19 cellular contexts compared by ENCODE assay signal in genomic region chr10:84539244-84539643, GRCh38.
DNase-seq lines count a peak whose midpoint lies in the region; ATAC-seq and TF ChIP-seq lines count a peak whose summit lies in the region.
"Had no signal": no experiment of that assay in that cellular context is flagged by ENCODE, and none has a peak within 500 bp of the region (broad histone marks: within the 10 kb centered on the region; RNA-seq: fewer than 3 reads in every experiment).

No MANE protein-coding gene starts in this region.

- ATAC-seq in GM21619 (IDR thresholded peaks at IDR 0.05; ENCODE audit: unreplicated experiment), result no peak
- ATAC-seq in HG03159 (IDR thresholded peaks at IDR 0.05; ENCODE audit: unreplicated experiment), result no peak
- ATAC-seq: left lung; mucosa of descending colon; stimulated activated naive CD8-positive, alpha-beta T cell treated with anti-CD3 and anti-CD28 coated beads, Interleukin-15, Interleukin-2, amounts not matched to agents 100 U/mL and 50 U/mL, for 24 hours had no signal

- peak overlapping the region; percentile 78 for H3K27ac ChIP-seq in AG04450 (ENCODE audit: low read depth, low read length)
- H3K27ac ChIP-seq: left lung, transverse colon had no signal

- H3K4me3 Mint-ChIP-seq in HFFc6, result peak overlapping the region; percentile 82
- no peak overlapping the region for H3K4me3 Mint-ChIP-seq in activated CD4-positive, alpha-beta memory T cell treated with anti-CD3 and anti-CD28 coated beads for 36 hours
- H3K4me3 Mint-ChIP-seq: CD8-positive, alpha-beta memory T cell; H9 had no signal

- CTCF ChIA-PET in AG04450 (lab: Charles Lee), result interaction anchor here (0.7 to 8.3 kb wide), 16 partner anchors 9 to 1838 kb away, joined by 3 to 427 read pairs (median 8); no protein-coding TSS in a partner anchor
- CTCF ChIA-PET in activated CD4-positive, alpha-beta memory T cell treated with anti-CD3 and anti-CD28 coated beads for 36 hours (lab: Charles Lee), result interaction anchor here (0.9 to 12.3 kb wide), 13 partner anchors 9 to 329 kb away, joined by 3 to 336 read pairs (median 6); no protein-coding TSS in a partner anchor

- peaks cover 6% of the 10 kb centered on the region for H3K27me3 Mint-ChIP-seq in HFFc6 (ENCODE audit: insufficient read depth)
- peaks cover 16% of the 10 kb centered on the region for H3K27me3 Mint-ChIP-seq in activated CD4-positive, alpha-beta memory T cell treated with anti-CD3 and anti-CD28 coated beads for 36 hours

- DNase-seq in AG04450 (ENCODE audit: low read depth, low spot score), result no peak
- DNase-seq in HFFc6, result peak; percentile 60
- DNase-seq in amniotic stem cell (lab: John Stamatoyannopoulos, UW), result peak; percentile 29
- DNase-seq in foreskin melanocyte, result peak; percentile 23
- no peak for DNase-seq in NCI-H1436 treated with DMSO at 0.1 percent for 48 hours (lab: John Stamatoyannopoulos, UW)
- no peak for DNase-seq in activated CD4-positive, alpha-beta memory T cell treated with anti-CD3 and anti-CD28 coated beads for 36 hours
- DNase-seq: activated CD4-positive, alpha-beta T cell treated with anti-CD3 and anti-CD28 coated beads for 48 hours; activated CD8-positive, alpha-beta memory T cell treated with anti-CD3 and anti-CD28 coated beads, Interleukin-2, amount 50 U/mL, for 48 hours; activated naive CD4-positive, alpha-beta T cell; aorta; CD8-positive, alpha-beta memory T cell; cortex of kidney; H9; left lung; mucosa of descending colon; stimulated activated naive CD8-positive, alpha-beta T cell treated with anti-CD3 and anti-CD28 coated beads, Interleukin-15, Interleukin-2, amounts not matched to agents 100 U/mL and 50 U/mL, for 24 hours; transverse colon had no signal

- POLR2A ChIA-PET in AG04450 (lab: Yijun Ruan, JAX), result no interaction called here
- POLR2A ChIA-PET in activated CD4-positive, alpha-beta memory T cell treated with anti-CD3 and anti-CD28 coated beads for 36 hours (lab: Charles Lee), result no interaction called here

- peaks cover 69% of the 10 kb centered on the region for H3K4me1 Mint-ChIP-seq in HFFc6 (ENCODE audit: low read depth)
- H3K4me1 Mint-ChIP-seq in activated CD4-positive, alpha-beta memory T cell treated with anti-CD3 and anti-CD28 coated beads for 36 hours (ENCODE audit: low read depth), result peaks cover 27% of the 10 kb centered on the region

- H3K9me3 ChIP-seq in AG04450 (ENCODE audit: control insufficient read depth, insufficient read depth, low read length), result peaks cover 8% of the 10 kb centered on the region
- H3K9me3 ChIP-seq: left lung, mucosa of descending colon, transverse colon had no signal

- peaks cover 7% of the 10 kb centered on the region; the same call in 1 of the 2 replicates for H3K36me3 Mint-ChIP-seq in HFFc6 (ENCODE audit: low read depth)
- no peaks in the 10 kb centered on the region for H3K36me3 Mint-ChIP-seq in activated CD4-positive, alpha-beta memory T cell treated with anti-CD3 and anti-CD28 coated beads for 36 hours
- H3K36me3 Mint-ChIP-seq: CD8-positive, alpha-beta memory T cell had no signal

- no peaks in the 10 kb centered on the region for H3K27me3 ChIP-seq in AG04450 (ENCODE audit: control insufficient read depth, insufficient read depth, low read length)

- intact Hi-C loops in activated CD4-positive, alpha-beta memory T cell treated with anti-CD3 and anti-CD28 coated beads for 36 hours (cut with micrococcal nuclease), result no loop called here

- H3K9me3 Mint-ChIP-seq in HFFc6, result peaks cover 7% of the 10 kb centered on the region
- no peaks in the 10 kb centered on the region for H3K9me3 Mint-ChIP-seq in activated CD4-positive, alpha-beta memory T cell treated with anti-CD3 and anti-CD28 coated beads for 36 hours
- H3K9me3 Mint-ChIP-seq: CD8-positive, alpha-beta memory T cell had no signal

- H3K4me3 ChIP-seq in AG04450 (ENCODE audit: low read depth, low read length), result no peak overlapping the region
- H3K4me3 ChIP-seq: left lung, mucosa of descending colon, transverse colon had no signal

- no peak for TF ChIP-seq CTCF in AG04450 (IDR thresholded peaks at IDR 0.05; ENCODE audit: low read depth, low read length)
- TF ChIP-seq CTCF in HFFc6 (IDR thresholded peaks at IDR 0.05), result no peak

- peak overlapping the region; percentile 96 for H3K27ac Mint-ChIP-seq in HFFc6
- no peak overlapping the region for H3K27ac Mint-ChIP-seq in activated CD4-positive, alpha-beta memory T cell treated with anti-CD3 and anti-CD28 coated beads for 36 hours
- H3K27ac Mint-ChIP-seq: CD8-positive, alpha-beta memory T cell had no signal

Comparison
In these comparisons a context has a peak if more than half of its experiments do, and no peak if none do; other contexts are left out.
1. DNase-seq: peak in HFFc6 (single experiment), amniotic stem cell (single experiment) and foreskin melanocyte (single experiment); none in AG04450 (single experiment), NCI-H1436 treated with DMSO at 0.1 percent for 48 hours (single experiment) and activated CD4-positive, alpha-beta memory T cell treated with anti-CD3 and anti-CD28 coated beads for 36 hours (single experiment).